8 cellular contexts compared by ENCODE assay signal in genomic region chr6:33410711-33411631, GRCh38. TPM values are rescaled to one million over a fixed set of nuclear protein-coding genes. Genes with fewer than 3 reads are reported as not detected.
A peak's percentile ranks its signal among the peaks of the same experiment; 100 is the strongest.
DNase-seq lines count a peak whose midpoint lies in the region; ATAC-seq and TF ChIP-seq lines count a peak whose summit lies in the region.

Gene PHF1, plus strand, starts transcription at chr6:33411014. Its CDS starts 1,250 bp downstream, at chr6:33412264.

- H3K4me1 ChIP-seq in left lung = peaks cover 4 to 35% of the 10 kb centered on the region in 2 donors

- intact Hi-C loops in left lung (cut with DNase I) = loop anchor here in 1 of 2 donors (10.0 kb wide), 1 partner anchor 96 kb away; the partner anchor contains the start of genes TAPBP and ZBTB22

- TF ChIP-seq CTCF in left lung (IDR thresholded peaks at IDR 0.05) = no peak

- H3K9me3 ChIP-seq in left lung = no peaks in the 10 kb centered on the region

- peaks cover 0 to 36% of the 10 kb centered on the region in 2 donors for H3K36me3 ChIP-seq in left lung

- H3K27me3 ChIP-seq in left lung = no peaks in the 10 kb centered on the region

- ATAC-seq in GM21367 (IDR thresholded peaks at IDR 0.05; ENCODE audit: unreplicated experiment) = peak; percentile 28
- ATAC-seq in left lung = peak; percentile 79
- ATAC-seq in stimulated activated naive CD8-positive, alpha-beta T cell treated with anti-CD3 and anti-CD28 coated beads, Interleukin-15, Interleukin-2, amounts not matched to agents 100 U/mL and 50 U/mL, for 24 hours = peak; percentile 41

- H3K4me3 ChIP-seq in left lung = peak within 1 kb of the TSS; percentile 84 to 97

- peak within 1 kb of the TSS; percentile 87 to 95 for H3K27ac ChIP-seq in left lung

- DNase-seq in NCI-H1417 (lab: John Stamatoyannopoulos, UW) = peak in 2 of 3 experiments; percentile 70 to 74
- no peak for DNase-seq in NCI-H1417 treated with DMSO at 0.1 percent for 48 hours (lab: John Stamatoyannopoulos, UW)
- peak; percentile 75 for DNase-seq in HPDE6-E6E7 (ENCODE audit: extremely low spot score)
- DNase-seq in SW480 (ENCODE audit: low spot score) = peak; percentile 69
- peak; percentile 19 for DNase-seq in dedifferentiated amniotic fluid mesenchymal stem cell (ENCODE audit: extremely low spot score)
- peak; percentile 79 to 90 for DNase-seq in left lung
- DNase-seq in stimulated activated naive CD8-positive, alpha-beta T cell treated with anti-CD3 and anti-CD28 coated beads, Interleukin-15, Interleukin-2, amounts not matched to agents 100 U/mL and 50 U/mL, for 24 hours = no peak

RNA-seq across cellular contexts. Expression of gene PHF1, which starts in this region (rescaled TPM):
- 10 to 100 TPM; 43.4 to 45.6 TPM for total RNA-seq in left lung

Comparison
In these comparisons a context has a peak if more than half of its experiments do, and no peak if none do; other contexts are left out.
1. DNase-seq: peak in NCI-H1417 (2 of 3), HPDE6-E6E7 (single experiment), SW480 (single experiment), dedifferentiated amniotic fluid mesenchymal stem cell (single experiment) and left lung (2 of 2); none in NCI-H1417 treated with DMSO at 0.1 percent for 48 hours (single experiment) and stimulated activated naive CD8-positive, alpha-beta T cell treated with anti-CD3 and anti-CD28 coated beads, Interleukin-15, Interleukin-2, amounts not matched to agents 100 U/mL and 50 U/mL, for 24 hours (single experiment).
2. ATAC-seq: peak in every context shown above with its lines; median percentile 79 in left lung; 41 in stimulated activated naive CD8-positive, alpha-beta T cell treated with anti-CD3 and anti-CD28 coated beads, Interleukin-15, Interleukin-2, amounts not matched to agents 100 U/mL and 50 U/mL, for 24 hours; 28 in GM21367.